21 cellular contexts compared by ENCODE assay signal in genomic region chr6:92706976-92707375, GRCh38.
"Had no signal": no experiment of that assay in that cellular context is flagged by ENCODE, and none has a peak within 500 bp of the region (broad histone marks: within the 10 kb centered on the region; RNA-seq: fewer than 3 reads in every experiment).

No MANE protein-coding gene starts in this region.

- DNase-seq: activated CD4-positive, alpha-beta T cell treated with anti-CD3 and anti-CD28 coated beads for 1 hour; activated CD4-positive, alpha-beta T cell treated with anti-CD3 and anti-CD28 coated beads, Interleukin-2, amount 50 U/mL, for 48 hours; activated CD8-positive, alpha-beta memory T cell treated with anti-CD3 and anti-CD28 coated beads, Interleukin-2, amount 10 ng/mL, durations not matched to agents 7 days and 5 days; activated T-cell treated with anti-CD3 and anti-CD28 coated beads, Interleukin-2, amount 50 U/mL, for 1 hour; amniotic stem cell; central memory CD4-positive, alpha-beta T cell; effector CD4-positive, alpha-beta T cell; foreskin melanocyte; head of caudate nucleus; immature natural killer cell; natural killer cell; stimulated activated CD4-positive, alpha-beta T cell treated with anti-CD3 and anti-CD28 coated beads, Interleukin-2, amount 100 ng/mL, for 48 hours; stimulated activated naive CD4-positive, alpha-beta T cell; T-helper 1 cell; tibial artery; uterus had no signal

- H3K9me3 ChIP-seq: neutrophil, tibial artery, uterus had no signal

- H2AFZ ChIP-seq: parathyroid adenoma had no signal

- ATAC-seq: activated CD8-positive, alpha-beta memory T cell treated with anti-CD3 and anti-CD28 coated beads, Interleukin-2, amount 10 ng/mL, durations not matched to agents 7 days and 5 days; natural killer cell had no signal

- H3K4me3 ChIP-seq: coronary artery, lung, tibial artery, uterus had no signal

- H3K79me2 ChIP-seq: parathyroid adenoma had no signal

- H3K27ac ChIP-seq: coronary artery, neutrophil, parathyroid adenoma, tibial artery, uterus, VCaP had no signal

- H3K4me1 ChIP-seq: parathyroid adenoma, tibial artery, uterus had no signal

- H3K36me3 ChIP-seq: neutrophil, tibial artery, uterus had no signal

- H3K27me3 ChIP-seq: neutrophil, tibial artery, uterus had no signal

- H3K9ac ChIP-seq: parathyroid adenoma had no signal
